In genomic region chr17:72189781-72190593, GRCh38 we compare ENCODE assay signal across 22 cellular contexts.
DNase-seq lines count a peak whose midpoint lies in the region; ATAC-seq and TF ChIP-seq lines count a peak whose summit lies in the region.
"Had no signal": no experiment of that assay in that cellular context is flagged by ENCODE, and none has a peak within 500 bp of the region (broad histone marks: within the 10 kb centered on the region; RNA-seq: fewer than 3 reads in every experiment).

No MANE protein-coding gene starts in this region.

- H3K9me3 ChIP-seq in right atrium auricular region: no peaks in the 10 kb centered on the region
- H3K9me3 ChIP-seq in endodermal cell (ENCODE audit: control insufficient read depth, low read length): no peaks in the 10 kb centered on the region
- no peaks in the 10 kb centered on the region for H3K9me3 ChIP-seq in testis
- H3K9me3 ChIP-seq: sigmoid colon, upper lobe of right lung had no signal

- DNase-seq in right atrium auricular region (ENCODE audit: low spot score) (peak; percentile 57), left cardiac atrium (no peak), NCI-H2196 (lab: John Stamatoyannopoulos, UW; ENCODE audit: unreplicated experiment) (peak; percentile 79), endodermal cell (peak; percentile 24), D341Med (ENCODE audit: low spot score) (no peak), testis (no peak), AG08396 (ENCODE audit: low spot score) (no peak)
- DNase-seq: activated naive CD4-positive, alpha-beta T cell treated with anti-CD3 and anti-CD28 coated beads for 36 hours; activated T-cell treated with anti-CD3 and anti-CD28 coated beads, Interleukin-2, amount 50 U/mL, for 4 hours; CD4-positive, alpha-beta T cell; DND-41; glutamatergic neuron; left colon; naive thymus-derived CD4-positive, alpha-beta T cell; NCI-H1092 treated with DMSO at 0.1 percent for 48 hours; NK-92 treated with Interleukin-12 subunit alpha and Interleukin-12 subunit beta, amount 100 ng/mL, for 24 hours; sigmoid colon; SJCRH30; T-helper 1 cell; upper lobe of right lung had no signal

- peaks cover 4% of the 10 kb centered on the region for H3K4me1 Mint-ChIP-seq in endodermal cell
- H3K4me1 Mint-ChIP-seq: naive thymus-derived CD4-positive, alpha-beta T cell had no signal

- no peaks in the 10 kb centered on the region for H3K36me3 Mint-ChIP-seq in endodermal cell (ENCODE audit: low read depth)
- H3K36me3 Mint-ChIP-seq: naive thymus-derived CD4-positive, alpha-beta T cell had no signal

- H3K4me3 Mint-ChIP-seq in endodermal cell: no peak overlapping the region
- H3K4me3 Mint-ChIP-seq: activated naive CD4-positive, alpha-beta T cell treated with anti-CD3 and anti-CD28 coated beads for 36 hours; activated T-cell treated with anti-CD3 and anti-CD28 coated beads, Interleukin-2, amount 50 U/mL, for 4 hours; CD4-positive, alpha-beta T cell; naive thymus-derived CD4-positive, alpha-beta T cell had no signal

- H3K27ac Mint-ChIP-seq in endodermal cell: no peak overlapping the region
- H3K27ac Mint-ChIP-seq: activated naive CD4-positive, alpha-beta T cell treated with anti-CD3 and anti-CD28 coated beads for 36 hours; CD4-positive, alpha-beta T cell; naive thymus-derived CD4-positive, alpha-beta T cell had no signal

- H3K4me1 ChIP-seq in right atrium auricular region (no peaks in the 10 kb centered on the region), endodermal cell (ENCODE audit: control insufficient read depth, insufficient read depth, low read length) (no peaks in the 10 kb centered on the region), testis (peaks cover 20% of the 10 kb centered on the region)
- H3K4me1 ChIP-seq: sigmoid colon, upper lobe of right lung had no signal

- H3K4me3 ChIP-seq in right atrium auricular region (no peak overlapping the region), endodermal cell (ENCODE audit: low read length) (no peak overlapping the region), testis (no peak overlapping the region)
- H3K4me3 ChIP-seq: cardiac muscle cell, sigmoid colon, SJCRH30, upper lobe of right lung had no signal

- H3K9ac ChIP-seq in endodermal cell (ENCODE audit: extremely low read depth, low read length, poor library complexity, severe bottlenecking): no peak overlapping the region

- 75 to 87% methylated on average over 2 to 5 of the region's 5 CpGs for WGBS in endodermal cell (ENCODE audit: insufficient coverage in 1 of 2, insufficient read length in 1 of 2), 2 experiments
- WGBS in testis, 2 donors: 79 to 88% methylated on average over 5 of the region's 5 CpGs

- no peak for TF ChIP-seq CTCF in right atrium auricular region (IDR thresholded peaks at IDR 0.05)
- no peak for TF ChIP-seq CTCF in endodermal cell (conservative IDR thresholded peaks at IDR 0.05)
- no peak for TF ChIP-seq CTCF in testis (IDR thresholded peaks at IDR 0.05)

- no peak for ATAC-seq in left cardiac atrium
- ATAC-seq: activated T-cell treated with anti-CD3 and anti-CD28 coated beads, Interleukin-2, amount 50 U/mL, for 4 hours; left colon; naive thymus-derived CD4-positive, alpha-beta T cell; Panc1; upper lobe of right lung had no signal

- TF ChIP-seq POLR2A in testis (IDR thresholded peaks at IDR 0.05): no peak

- no peaks in the 10 kb centered on the region for H3K9me3 Mint-ChIP-seq in endodermal cell
- H3K9me3 Mint-ChIP-seq: activated T-cell treated with anti-CD3 and anti-CD28 coated beads, Interleukin-2, amount 50 U/mL, for 4 hours had no signal

- H3K27me3 Mint-ChIP-seq in endodermal cell (ENCODE audit: insufficient read depth): peaks cover 11% of the 10 kb centered on the region
- H3K27me3 Mint-ChIP-seq: CD4-positive, alpha-beta T cell had no signal

- intact Hi-C loops in left cardiac atrium (cut with DNase I): no loop called here
- intact Hi-C loops in testis (cut with DNase I; ENCODE audit: low total_unique reads): no loop called here

- no peaks in the 10 kb centered on the region for H3K36me3 ChIP-seq in right atrium auricular region
- no peaks in the 10 kb centered on the region for H3K36me3 ChIP-seq in endodermal cell (ENCODE audit: control insufficient read depth, insufficient read depth, low read length)
- no peaks in the 10 kb centered on the region for H3K36me3 ChIP-seq in testis (ENCODE audit: low read depth, missing control alignments)
- H3K36me3 ChIP-seq: cardiac muscle cell, sigmoid colon, SJCRH30, upper lobe of right lung had no signal

- H3K27me3 ChIP-seq in right atrium auricular region: no peaks in the 10 kb centered on the region
- no peaks in the 10 kb centered on the region for H3K27me3 ChIP-seq in endodermal cell (ENCODE audit: control insufficient read depth, insufficient read depth, low read length, poor library complexity, severe bottlenecking)
- H3K27me3 ChIP-seq in testis: no peaks in the 10 kb centered on the region
- H3K27me3 ChIP-seq: cardiac muscle cell, sigmoid colon, SJCRH30, upper lobe of right lung had no signal

- H3K27ac ChIP-seq in right atrium auricular region (peak overlapping the region in 1 of 2 donors; percentile 16), endodermal cell (ENCODE audit: low read depth, low read length) (no peak overlapping the region), testis (peak overlapping the region in 1 of 2 donors; percentile 4)
- H3K27ac ChIP-seq: cardiac muscle cell, sigmoid colon, SJCRH30, upper lobe of right lung had no signal

Comparison
In these comparisons a context has a peak if more than half of its experiments do, and no peak if none do; other contexts are left out.
1. DNase-seq: peak in right atrium auricular region (single experiment), NCI-H2196 (single experiment) and endodermal cell (single experiment); none in left cardiac atrium (single experiment), D341Med (single experiment), testis (single experiment) and AG08396 (single experiment).